In genomic region chr3:187150599-187150998, GRCh38 we compare ENCODE assay signal across 9 cellular contexts. TPM values are rescaled to one million over a fixed set of nuclear protein-coding genes. Genes with fewer than 3 reads are reported as not detected.
DNase-seq lines count a peak whose midpoint lies in the region; ATAC-seq and TF ChIP-seq lines count a peak whose summit lies in the region.
"Had no signal": no experiment of that assay in that cellular context is flagged by ENCODE, and none has a peak within 500 bp of the region (broad histone marks: within the 10 kb centered on the region; RNA-seq: fewer than 3 reads in every experiment).

No MANE protein-coding gene starts in this region.

- no peaks in the 10 kb centered on the region for H3K9me2 ChIP-seq in OCI-LY7 (ENCODE audit: insufficient read depth, low read length)

- H3K4me3 ChIP-seq in OCI-LY7 (ENCODE audit: low read depth, low read length, poor library complexity, severe bottlenecking) = no peak overlapping the region
- no peak overlapping the region for H3K4me3 ChIP-seq in retinal pigment epithelial cell (ENCODE audit: low read length)

- POLR2A ChIA-PET in OCI-LY7 (lab: Charles Lee) = interaction anchor here (0.7 to 1.3 kb wide), 4 partner anchors 15 to 878 kb away, joined by 3 to 4 read pairs (median 3); no protein-coding TSS in a partner anchor

- no peaks in the 10 kb centered on the region for H3K4me1 ChIP-seq in OCI-LY7 (ENCODE audit: insufficient read depth, low read length, poor library complexity, severe bottlenecking)

- TF ChIP-seq CTCF in GM10266 (IDR thresholded peaks at IDR 0.05; ENCODE audit: control insufficient read depth, insufficient read depth, low read depth, missing control alignments) (peak; percentile 76), OCI-LY7 (conservative IDR thresholded peaks at IDR 0.05; ENCODE audit: low read length) (peak; percentile 76), retinal pigment epithelial cell (conservative IDR thresholded peaks at IDR 0.05; ENCODE audit: low read depth, low read length) (peak; percentile 14)

- H3K36me3 ChIP-seq in OCI-LY7 (ENCODE audit: insufficient read depth, low read length) = no peaks in the 10 kb centered on the region

- H2AFZ ChIP-seq in OCI-LY7 (ENCODE audit: low read length) = peak overlapping the region; percentile 52; the same call in 1 of the 2 replicates

- no peak overlapping the region for H3K4me2 ChIP-seq in OCI-LY7 (ENCODE audit: low read length)

- no peak overlapping the region for H3K27ac ChIP-seq in OCI-LY7 (ENCODE audit: low read depth, low read length, poor library complexity, severe bottlenecking)
- H3K27ac ChIP-seq: HL-60 had no signal

- H4K20me1 ChIP-seq in OCI-LY7 (ENCODE audit: insufficient read depth, low read length) = no peaks in the 10 kb centered on the region

- ATAC-seq in GM21786 (IDR thresholded peaks at IDR 0.05; ENCODE audit: unreplicated experiment) = no peak
- ATAC-seq in GM21381 (IDR thresholded peaks at IDR 0.05; ENCODE audit: unreplicated experiment) = no peak
- no peak for ATAC-seq in HG03196 (IDR thresholded peaks at IDR 0.05; ENCODE audit: unreplicated experiment)

- BruUV-seq in OCI-LY7 (replicated peaks; lab: Mats Ljungman, UMichigan) = no TSS peak

- CTCF ChIA-PET in OCI-LY7 (lab: Charles Lee; ENCODE audit: unreplicated experiment) = interaction anchor here (1.3 to 2.0 kb wide), 3 partner anchors 11 to 302 kb away, joined by 3 to 10 read pairs (median 3); partner anchors contain the start of gene RPL39L

- intact Hi-C loops in OCI-LY7 (cut with micrococcal nuclease; ENCODE audit: unreplicated experiment) = loop anchor here (1.0 to 5.0 kb wide), 2 partner anchors 37 to 303 kb away; no protein-coding TSS in a partner anchor

- no peaks in the 10 kb centered on the region for H3K79me2 ChIP-seq in OCI-LY7 (ENCODE audit: insufficient read depth, low read depth, low read length)

- peak; percentile 41 for DNase-seq in GM10266 (ENCODE audit: extremely low spot score)
- DNase-seq in OCI-LY7 (ENCODE audit: low spot score) = peak; percentile 64
- DNase-seq in activated T-helper 9 cell treated with anti-CD3 and anti-CD28 coated beads, Interleukin-2, amount 50 U/mL, for 16 hours (ENCODE audit: low read depth) = peak; percentile 55
- no peak for DNase-seq in retinal pigment epithelial cell (ENCODE audit: low read depth)
- no peak for DNase-seq in GM19238 (ENCODE audit: insufficient read length, low spot score)

- H3K9me3 ChIP-seq in OCI-LY7 (ENCODE audit: low read length) = no peaks in the 10 kb centered on the region

RNA-seq across cellular contexts. Expression of gene RPL39L, which starts 11.3 kb away (rescaled TPM):
- total RNA-seq in OCI-LY7 (2014; rRNA removed; shearing (Covaris generic)) = 79.2 and 92.2 TPM in 2 replicates
- 46.2 and 46.5 TPM in 2 replicates for total RNA-seq in OCI-LY7 (2022)

RNA-seq across cellular contexts. Expression of gene RTP1, which starts 46.7 kb away (rescaled TPM):
- total RNA-seq in OCI-LY7 (2014; rRNA removed; shearing (Covaris generic)) = not detected in 2 replicates
- not detected in 2 replicates for total RNA-seq in OCI-LY7 (2022)

Comparison
In these comparisons a context has a peak if more than half of its experiments do, and no peak if none do; other contexts are left out.
1. DNase-seq: peak in GM10266 (single experiment), OCI-LY7 (single experiment) and activated T-helper 9 cell treated with anti-CD3 and anti-CD28 coated beads, Interleukin-2, amount 50 U/mL, for 16 hours (single experiment); none in retinal pigment epithelial cell (single experiment) and GM19238 (single experiment).
2. CTCF ChIP-seq: peak in every context shown above with its lines; median percentile 76 in GM10266; 76 in OCI-LY7; 14 in retinal pigment epithelial cell.